In genomic region chr2:201965550-201965949, GRCh38 we compare ENCODE assay signal across 16 cellular contexts.
DNase-seq lines count a peak whose midpoint lies in the region; ATAC-seq, FAIRE-seq and TF ChIP-seq lines count a peak whose summit lies in the region.
"Had no signal": no experiment of that assay in that cellular context is flagged by ENCODE, and none has a peak within 500 bp of the region (broad histone marks: within the 10 kb centered on the region; RNA-seq: fewer than 3 reads in every experiment).

No MANE protein-coding gene starts in this region.

- peak; percentile 60 for TF ChIP-seq RAD21 in SK-N-SH (IDR thresholded peaks at IDR 0.05; ENCODE audit: low read length)

- no peak for ATAC-seq in stimulated activated naive CD8-positive, alpha-beta T cell treated with anti-CD3 and anti-CD28 coated beads, Interleukin-15, Interleukin-2, amounts not matched to agents 100 U/mL and 50 U/mL, for 24 hours
- no peak for ATAC-seq in HG02571 (IDR thresholded peaks at IDR 0.05; ENCODE audit: unreplicated experiment)
- ATAC-seq: effector memory CD8-positive, alpha-beta T cell; stimulated activated memory B cell treated with anti-CD40 and anti-IgM and Interleukin-4, amounts not matched to agents 10 μg/mL and 1 μg/mL and 100 μg/mL, for 72 hours had no signal

- intact Hi-C loops in kidney (cut with DNase I) = no loop called here

- TF ChIP-seq CTCF in SK-N-SH (IDR thresholded peaks at IDR 0.05) = peak; percentile 42
- no peak for TF ChIP-seq CTCF in kidney (IDR thresholded peaks at IDR 0.05; ENCODE audit: borderline replicate concordance, extremely low read depth, insufficient read depth)

- H3K4me3 ChIP-seq in SK-N-SH (ENCODE audit: low read depth in 2 of 2, low read length in 1 of 2) (no peak overlapping the region), kidney (ENCODE audit: low read length in 2 of 2) (no peak overlapping the region)
- H3K4me3 ChIP-seq: GM23248 had no signal

- CTCF ChIA-PET in SK-N-SH (lab: Yijun Ruan, JAX) = interaction anchor here (0.8 to 5.0 kb wide), 10 partner anchors 11 to 214 kb away, joined by 3 to 22 read pairs (median 3); no protein-coding TSS in a partner anchor

- no peaks in the 10 kb centered on the region for H3K9me3 ChIP-seq in SK-N-SH
- H3K9me3 ChIP-seq in kidney (ENCODE audit: control insufficient read depth in 1 of 2, low read length in 2 of 2) = no peaks in the 10 kb centered on the region
- H3K9me3 ChIP-seq: neutrophil had no signal

- no peaks in the 10 kb centered on the region for H4K20me1 ChIP-seq in SK-N-SH (ENCODE audit: insufficient read depth)

- H3F3A ChIP-seq in SK-N-SH (replicated peaks; ENCODE audit: insufficient read depth) = no peaks in the 10 kb centered on the region

- H3K4me1 ChIP-seq in SK-N-SH (ENCODE audit: control insufficient read depth in 1 of 2, insufficient read depth in 2 of 2, low read depth in 1 of 2, low read length in 1 of 2) (peaks cover 5 to 45% of the 10 kb centered on the region in 2 experiments; a peak in 2 of 4 replicates), kidney (ENCODE audit: control insufficient read depth in 1 of 2, insufficient read depth in 1 of 2, low read depth in 1 of 2, low read length in 2 of 2) (no peaks in the 10 kb centered on the region)

- DNase-seq in DMS53 (lab: John Stamatoyannopoulos, UW) (peak; percentile 21), DMS53 treated with DMSO at 0.1 percent for 48 hours (lab: John Stamatoyannopoulos, UW; ENCODE audit: unreplicated experiment) (no peak), HuH-7 (ENCODE audit: low spot score) (peak; percentile 35), SK-N-SH (no peak), kidney (peak; percentile 12), HPDE6-E6E7 (ENCODE audit: extremely low spot score) (no peak)
- DNase-seq in stimulated activated naive CD8-positive, alpha-beta T cell treated with anti-CD3 and anti-CD28 coated beads, Interleukin-15, Interleukin-2, amounts not matched to agents 100 U/mL and 50 U/mL, for 24 hours = no peak
- DNase-seq: activated naive CD4-positive, alpha-beta T cell treated with anti-CD3 and anti-CD28 coated beads, Interleukin-2, amount 50 U/mL, for 16 hours; effector memory CD8-positive, alpha-beta T cell; GM23248; islet precursor cell; NCI-H2081 treated with DMSO at 0.1 percent for 48 hours had no signal

- no peak for TF ChIP-seq EP300 in SK-N-SH (IDR thresholded peaks at IDR 0.05; ENCODE audit: borderline replicate concordance in 1 of 2, low read depth in 1 of 2, low read length in 1 of 2)

- no peak for FAIRE-seq in kidney (lab: Jason Lieb, UNC)
- FAIRE-seq: A204.1 had no signal

- no peak overlapping the region for H2AFZ ChIP-seq in SK-N-SH (ENCODE audit: low read depth)
- H2AFZ ChIP-seq: GM23248 had no signal

- no peaks in the 10 kb centered on the region for H3K79me2 ChIP-seq in SK-N-SH (ENCODE audit: insufficient read depth)

- no peak overlapping the region for H3K27ac ChIP-seq in SK-N-SH (ENCODE audit: low read depth in 2 of 2, low read length in 1 of 2)
- H3K27ac ChIP-seq in kidney (ENCODE audit: low read depth in 2 of 2, low read length in 2 of 2) = no peak overlapping the region
- H3K27ac ChIP-seq: GM23248, neutrophil had no signal

- H3K27me3 ChIP-seq in SK-N-SH (ENCODE audit: insufficient read depth) = no peaks in the 10 kb centered on the region

- H3K36me3 ChIP-seq in SK-N-SH (replicated peaks in 1 of 2; ENCODE audit: control insufficient read depth in 1 of 2, insufficient read depth in 2 of 2, low read length in 1 of 2) = no peaks in the 10 kb centered on the region
- H3K36me3 ChIP-seq in kidney (ENCODE audit: control insufficient read depth in 1 of 2, insufficient read depth in 2 of 2, low read length in 2 of 2) = no peaks in the 10 kb centered on the region
- H3K36me3 ChIP-seq: neutrophil had no signal

- H3K9me2 ChIP-seq in SK-N-SH = no peaks in the 10 kb centered on the region

- WGBS in SK-N-SH (ENCODE audit: low lambda C conversion rate) = 80% methylated on average over 3 of the region's 3 CpGs

- no peak overlapping the region for H3K4me2 ChIP-seq in SK-N-SH

- H3K9ac ChIP-seq in SK-N-SH (no peak overlapping the region), kidney (ENCODE audit: low read length in 2 of 2) (no peak overlapping the region)
- H3K9ac ChIP-seq: GM23248 had no signal

- POLR2A ChIA-PET in SK-N-SH (lab: Yijun Ruan, JAX) = no interaction called here

TF ChIP-seq in SK-N-SH, 30 proteins besides CTCF, POLR2A, EP300 and RAD21:
- TF ChIP-seq GATA2 (CRISPR knock-in tag; IDR thresholded peaks at IDR 0.05) = no peak
- peak; percentile 34; the same call in 1 of the 2 replicates for TF ChIP-seq SMC3 (IDR thresholded peaks at IDR 0.05; ENCODE audit: low read depth, low read length)
- TF ChIP-seq, protein P1, sequence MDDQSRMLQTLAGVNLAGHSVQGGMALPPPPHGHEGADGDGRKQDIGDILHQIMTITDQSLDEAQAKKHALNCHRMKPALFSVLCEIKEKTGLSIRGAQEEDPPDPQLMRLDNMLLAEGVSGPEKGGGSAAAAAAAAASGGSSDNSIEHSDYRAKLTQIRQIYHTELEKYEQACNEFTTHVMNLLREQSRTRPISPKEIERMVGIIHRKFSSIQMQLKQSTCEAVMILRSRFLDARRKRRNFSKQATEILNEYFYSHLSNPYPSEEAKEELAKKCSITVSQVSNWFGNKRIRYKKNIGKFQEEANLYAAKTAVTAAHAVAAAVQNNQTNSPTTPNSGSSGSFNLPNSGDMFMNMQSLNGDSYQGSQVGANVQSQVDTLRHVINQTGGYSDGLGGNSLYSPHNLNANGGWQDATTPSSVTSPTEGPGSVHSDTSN (IDR thresholded peaks at IDR 0.05) = no peak
- TF ChIP-seq, protein P2, sequence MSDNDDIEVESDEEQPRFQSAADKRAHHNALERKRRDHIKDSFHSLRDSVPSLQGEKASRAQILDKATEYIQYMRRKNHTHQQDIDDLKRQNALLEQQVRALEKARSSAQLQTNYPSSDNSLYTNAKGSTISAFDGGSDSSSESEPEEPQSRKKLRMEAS (IDR thresholded peaks at IDR 0.05; ENCODE audit: low read depth) = no peak
- no peak for TF ChIP-seq USF1 (IDR thresholded peaks at IDR 0.05; ENCODE audit: borderline replicate concordance, low read depth)

Comparison
In these comparisons a context has a peak if more than half of its experiments do, and no peak if none do; other contexts are left out.
1. DNase-seq: peak in DMS53 (single experiment), HuH-7 (single experiment) and kidney (single experiment); none in DMS53 treated with DMSO at 0.1 percent for 48 hours (single experiment), SK-N-SH (single experiment), stimulated activated naive CD8-positive, alpha-beta T cell treated with anti-CD3 and anti-CD28 coated beads, Interleukin-15, Interleukin-2, amounts not matched to agents 100 U/mL and 50 U/mL, for 24 hours (single experiment) and HPDE6-E6E7 (single experiment).